ENCODE assay signal across 16 cellular contexts in the genomic region with DNA sequence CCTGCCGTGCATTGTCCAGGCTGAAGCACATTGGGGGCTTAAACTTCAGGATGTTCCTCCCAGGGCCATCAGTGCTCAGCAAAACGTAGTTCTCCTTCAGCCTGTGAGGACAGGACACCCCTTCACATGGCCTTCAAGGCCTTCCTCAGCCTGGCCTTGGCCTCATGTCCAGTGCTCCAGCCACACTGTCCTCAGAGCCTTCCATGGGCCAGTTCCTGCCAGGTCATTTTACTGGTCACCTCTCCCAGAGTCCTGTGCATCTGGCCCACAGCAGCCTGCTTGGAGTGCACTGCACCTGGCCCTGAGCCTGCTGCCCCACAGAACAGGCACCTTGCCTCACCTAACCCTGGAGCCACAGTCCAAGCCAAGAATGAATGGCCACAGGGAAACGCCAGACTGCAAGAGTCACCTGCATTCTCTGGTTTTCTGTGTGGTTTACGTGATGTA. TPM values are rescaled to one million over a fixed set of nuclear protein-coding genes. Genes with fewer than 3 reads are reported as not detected.
DNase-seq lines count a peak whose midpoint lies in the region; ATAC-seq, FAIRE-seq and TF ChIP-seq lines count a peak whose summit lies in the region.
"Had no signal": no experiment of that assay in that cellular context is flagged by ENCODE, and none has a peak within 500 bp of the region (broad histone marks: within the 10 kb centered on the region; RNA-seq: fewer than 3 reads in every experiment).

No MANE protein-coding gene starts in this region.

- no peak overlapping the region for H3K4me2 ChIP-seq in OCI-LY7 (ENCODE audit: low read length)
- no peak overlapping the region for H3K4me2 ChIP-seq in H1 (ENCODE audit: insufficient read depth in 1 of 2, low read depth in 2 of 2, low read length in 2 of 2)

- H2BK20ac ChIP-seq in H1 (ENCODE audit: low read length) = no peak overlapping the region

- TF ChIP-seq RAD21 in H1 (IDR thresholded peaks at IDR 0.05 in 1 of 2, conservative IDR thresholded peaks at IDR 0.05 in 1 of 2; ENCODE audit: low read depth in 2 of 2, low read length in 2 of 2) = no peak

- no peak overlapping the region for H4K5ac ChIP-seq in H1 (ENCODE audit: insufficient read length, low read depth, low read length)

- peaks cover 32% of the 10 kb centered on the region for H3K4me1 ChIP-seq in OCI-LY7 (ENCODE audit: insufficient read depth, low read length, poor library complexity, severe bottlenecking)
- peaks cover 0 to 5% (median 1%) of the 10 kb centered on the region in 4 experiments; a peak in 2 of 7 replicates for H3K4me1 ChIP-seq in H1 (replicated peaks in 1 of 4; ENCODE audit: control insufficient read depth in 3 of 4, insufficient read depth in 4 of 4, low read length in 3 of 4)
- H3K4me1 ChIP-seq in skeletal muscle tissue (ENCODE audit: control insufficient read depth in 3 of 3, insufficient read depth in 3 of 3, low read length in 3 of 3) = peaks cover 17 to 26% (median 17%) of the 10 kb centered on the region in 3 donors
- H3K4me1 ChIP-seq: sigmoid colon had no signal

- no peak; a peak in 2 of 3 replicates for TF ChIP-seq POLR2A in H1 (IDR thresholded peaks at IDR 0.05; ENCODE audit: control extremely low read depth in 1 of 2, low read depth in 2 of 2, low read length in 2 of 2)

- no peak overlapping the region for H3K23ac ChIP-seq in H1 (ENCODE audit: insufficient read length)

- H2BK12ac ChIP-seq in H1 (ENCODE audit: low read depth, low read length) = no peak overlapping the region

- H2BK15ac ChIP-seq in H1 (ENCODE audit: low read length) = no peak overlapping the region

- peak; percentile 68 for DNase-seq in activated CD8-positive, alpha-beta memory T cell treated with anti-CD3 and anti-CD28 coated beads for 24 hours
- DNase-seq in activated CD8-positive, alpha-beta memory T cell treated with anti-CD3 and anti-CD28 coated beads, Interleukin-2, amount 50 U/mL, for 4 hours = no peak
- no peak for DNase-seq in OCI-LY7 (ENCODE audit: low spot score)
- no peak for DNase-seq in H1 (ENCODE audit: low read depth in 1 of 2, low spot score in 2 of 2)
- DNase-seq in HTR-8/SVneo (ENCODE audit: insufficient read length, low spot score) = no peak
- DNase-seq in DMS79 (lab: John Stamatoyannopoulos, UW) = no peak
- DNase-seq: activated CD4-positive, CD25-positive, alpha-beta regulatory T cell; DMS79 treated with DMSO at 0.1 percent for 48 hours; MM.1S; SIG-M5; sigmoid colon; tibial artery had no signal

- no peak overlapping the region for H3K18ac ChIP-seq in H1 (ENCODE audit: extremely low read depth, low read length)

- no peak overlapping the region for H4K91ac ChIP-seq in H1 (replicated peaks; ENCODE audit: insufficient read length, low read length)

- H4K20me1 ChIP-seq in OCI-LY7 (ENCODE audit: insufficient read depth, low read length) (peaks cover 27% of the 10 kb centered on the region), H1 (replicated peaks in 1 of 2; ENCODE audit: control insufficient read depth in 1 of 2, insufficient read depth in 2 of 2, low read length in 2 of 2) (peaks cover 34 to 39% of the 10 kb centered on the region in 2 experiments)

- H3K9ac ChIP-seq in H1 (replicated peaks in 1 of 4; ENCODE audit: extremely low read depth in 1 of 4, low read depth in 3 of 4, low read length in 3 of 4) (no peak overlapping the region), skeletal muscle tissue (ENCODE audit: low read depth in 1 of 3, low read length in 3 of 3) (peak overlapping the region in 2 of 3 donors; percentile 38 to 40)

- H3K27ac ChIP-seq in OCI-LY7 (ENCODE audit: low read depth, low read length, poor library complexity, severe bottlenecking) (peak overlapping the region; percentile 7), H1 (ENCODE audit: low read depth, low read length) (no peak overlapping the region), skeletal muscle tissue (ENCODE audit: low read depth, low read length) (no peak overlapping the region)
- H3K27ac ChIP-seq: sigmoid colon, tibial artery had no signal

- intact Hi-C loops in OCI-LY7 (cut with micrococcal nuclease; ENCODE audit: unreplicated experiment) = no loop called here

- no peaks in the 10 kb centered on the region for H3K23me2 ChIP-seq in H1 (ENCODE audit: low read depth, low read length)

- BruUV-seq in OCI-LY7 (replicated peaks; lab: Mats Ljungman, UMichigan) = no TSS peak

- H2AFZ ChIP-seq in OCI-LY7 (ENCODE audit: low read length) (no peak overlapping the region), H1 (ENCODE audit: low read length) (no peak overlapping the region)

- H3K79me1 ChIP-seq in H1 (ENCODE audit: low read depth, low read length) = peaks cover 7% of the 10 kb centered on the region

- H3K27me3 ChIP-seq in H1 (replicated peaks in 1 of 4; ENCODE audit: control insufficient read depth in 3 of 4, extremely low read depth in 1 of 4, insufficient read depth in 3 of 4, low read length in 3 of 4) (no peaks in the 10 kb centered on the region), skeletal muscle tissue (ENCODE audit: control insufficient read depth in 3 of 3, insufficient read depth in 3 of 3, low read length in 3 of 3) (no peaks in the 10 kb centered on the region)
- H3K27me3 ChIP-seq: sigmoid colon, tibial artery had no signal

- POLR2A ChIA-PET in OCI-LY7 (lab: Charles Lee) = interaction anchor here (1.2 kb wide), 1 partner anchor 9 kb away, joined by 3 read pairs; the partner anchor contains the start of gene HNRNPAB
- POLR2A ChIA-PET in H1 (lab: Charles Lee; ENCODE audit: partially characterized antibody) = interaction anchor here (0.8 to 31.3 kb wide), 12 partner anchors 6 to 274 kb away, joined by 3 to 985 read pairs (median 6); partner anchors contain the start of genes GMCL2, HNRNPAB, NHP2 and PHYKPL

- TF ChIP-seq CTCF in OCI-LY7 (conservative IDR thresholded peaks at IDR 0.05; ENCODE audit: low read length) = no peak
- no peak for TF ChIP-seq CTCF in H1 (IDR thresholded peaks at IDR 0.05; ENCODE audit: control extremely low read depth in 1 of 3, insufficient read depth in 1 of 3, low read depth in 1 of 3, low read length in 3 of 3)

- no peak for FAIRE-seq in H1 (lab: Jason Lieb, UNC)
- FAIRE-seq in HTR-8/SVneo (lab: Jason Lieb, UNC) = no peak

- H3K9me3 ChIP-seq in OCI-LY7 (ENCODE audit: low read length) (no peaks in the 10 kb centered on the region), H1 (ENCODE audit: insufficient read depth in 2 of 2, low read depth in 1 of 2, low read length in 1 of 2) (no peaks in the 10 kb centered on the region), skeletal muscle tissue (ENCODE audit: control insufficient read depth in 3 of 3, low read length in 3 of 3) (no peaks in the 10 kb centered on the region)
- H3K9me3 ChIP-seq: sigmoid colon, tibial artery had no signal

- no peak overlapping the region for H3K56ac ChIP-seq in H1 (replicated peaks; ENCODE audit: insufficient read length, low read depth, low read length)

- no peak for ATAC-seq in GM19455 (IDR thresholded peaks at IDR 0.05; ENCODE audit: unreplicated experiment)

- no peaks in the 10 kb centered on the region for H3K9me2 ChIP-seq in OCI-LY7 (ENCODE audit: insufficient read depth, low read length)

- H2AK5ac ChIP-seq in H1 (ENCODE audit: low read depth, low read length) = no peak overlapping the region

- H4K8ac ChIP-seq in H1 (ENCODE audit: extremely low read depth, insufficient read depth, low read length) = no peak overlapping the region

- no peak overlapping the region for H2BK120ac ChIP-seq in H1 (replicated peaks; ENCODE audit: low read depth, low read length)

- no peak overlapping the region for H3K4ac ChIP-seq in H1 (replicated peaks; ENCODE audit: insufficient read length, low read depth, low read length)

- H3K36me3 ChIP-seq in OCI-LY7 (ENCODE audit: insufficient read depth, low read length) (peaks cover 97% of the 10 kb centered on the region), H1 (ENCODE audit: control insufficient read depth in 2 of 4, insufficient read depth in 4 of 4, low read length in 3 of 4) (peaks cover 38 to 92% (median 59%) of the 10 kb centered on the region in 4 experiments), skeletal muscle tissue (ENCODE audit: control insufficient read depth in 3 of 3, insufficient read depth in 3 of 3, low read length in 3 of 3) (peaks cover 74 to 89% (median 80%) of the 10 kb centered on the region in 3 donors)

- H3K4me3 ChIP-seq in OCI-LY7 (ENCODE audit: low read depth, low read length, poor library complexity, severe bottlenecking) (no peak overlapping the region), H1 (ENCODE audit: extremely low read depth in 1 of 4, insufficient read depth in 2 of 4, low read depth in 3 of 4, low read length in 4 of 4) (no peak overlapping the region), skeletal muscle tissue (ENCODE audit: low read length in 3 of 3) (peak overlapping the region in 1 of 3 donors; percentile 22)
- H3K4me3 ChIP-seq: sigmoid colon, tibial artery had no signal

- WGBS in H1 (ENCODE audit: extremely low coverage in 1 of 2, insufficient coverage in 1 of 2, insufficient read length in 1 of 2, insufficient replicate concordance in 2 of 2, low coverage in 1 of 2, low lambda C conversion rate in 2 of 2, missing lambda C conversion rate in 1 of 2), 2 experiments = 78% methylated on average over 4 of the region's 4 CpGs; no CpG with 5 or more reads in 1 of the 2 experiments

- TF ChIP-seq EP300 in H1 (IDR thresholded peaks at IDR 0.05; ENCODE audit: borderline replicate concordance in 1 of 2, low read depth in 2 of 2, low read length in 2 of 2) = no peak

- H2BK5ac ChIP-seq in H1 (ENCODE audit: low read depth, low read length) = no peak overlapping the region

- H3K79me2 ChIP-seq in OCI-LY7 (ENCODE audit: insufficient read depth, low read depth, low read length) = peaks cover 13% of the 10 kb centered on the region
- H3K79me2 ChIP-seq in H1 (ENCODE audit: control insufficient read depth in 1 of 2, insufficient read depth in 2 of 2, low read length in 2 of 2) = peaks cover 0 to 12% of the 10 kb centered on the region in 2 experiments; a peak in 2 of 4 replicates

- CTCF ChIA-PET in OCI-LY7 (lab: Charles Lee; ENCODE audit: unreplicated experiment) (no interaction called here), H1 (lab: Charles Lee; ENCODE audit: partially characterized antibody) (interaction anchor here (0.6 to 2.6 kb wide), 8 partner anchors 11 to 138 kb away, joined by 3 to 8 read pairs (median 5); partner anchors contain the start of gene PHYKPL)

- H3K14ac ChIP-seq in H1 (ENCODE audit: insufficient read length) = no peak overlapping the region

RNA-seq across cellular contexts. Expression of gene HNRNPAB, which starts 8.7 kb away (rescaled TPM):
- 146 and 184 TPM in 2 replicates for total RNA-seq in OCI-LY7 (2014; rRNA removed; shearing (Covaris generic))
- 326 and 350 TPM in 2 replicates for total RNA-seq in OCI-LY7 (2022)
- total RNA-seq in H1 (2021; fragmentation: NEBNext Ultra II Directional; extraction: Animal tissue kit (Norgen Biotek cat#: 25700)) = 556 and 563 TPM in 2 replicates
- polyA plus RNA-seq in H1 (2011; rRNA removed) = 350 and 373 TPM in 2 replicates
- polyA plus RNA-seq in H1 (2011; cell fraction: cytosol; rRNA removed) = 393 TPM
- polyA plus RNA-seq in H1 (2011; cell fraction: nucleus; rRNA removed) = 141 TPM
- polyA plus RNA-seq in H1 (2012, experiment 1 of 2) = 386 to 417 TPM (median 389 TPM) in 4 replicates
- 229 TPM for polyA plus RNA-seq in H1 (2012, experiment 2 of 2)
- 302 TPM for polyA plus RNA-seq in H1 (2013, experiment 1 of 2)
- 299 TPM for polyA plus RNA-seq in H1 (2013, experiment 2 of 2)
- polyA minus RNA-seq in H1 (2011; rRNA and poly(A)+ RNA removed) = 74.5 and 90.5 TPM in 2 replicates
- 107 TPM for polyA minus RNA-seq in H1 (2011; cell fraction: cytosol; rRNA and poly(A)+ RNA removed)
- polyA minus RNA-seq in H1 (2011; cell fraction: nucleus; rRNA and poly(A)+ RNA removed) = 87.5 TPM
- 44.4 TPM for total RNA-seq in skeletal muscle tissue

RNA-seq across cellular contexts. Expression of gene PHYKPL, which starts 19.6 kb away (rescaled TPM):
- 69.7 and 86.3 TPM in 2 replicates for total RNA-seq in OCI-LY7 (2014; rRNA removed; shearing (Covaris generic))
- 139 and 146 TPM in 2 replicates for total RNA-seq in OCI-LY7 (2022)
- 29.5 and 32.1 TPM in 2 replicates for total RNA-seq in H1 (2021; fragmentation: NEBNext Ultra II Directional; extraction: Animal tissue kit (Norgen Biotek cat#: 25700))
- polyA plus RNA-seq in H1 (2011; rRNA removed) = 25.1 and 33.4 TPM in 2 replicates
- 35.7 TPM for polyA plus RNA-seq in H1 (2011; cell fraction: cytosol; rRNA removed)
- polyA plus RNA-seq in H1 (2011; cell fraction: nucleus; rRNA removed) = 106 TPM
- polyA plus RNA-seq in H1 (2012, experiment 1 of 2) = 22.0 to 26.7 TPM (median 22.5 TPM) in 4 replicates
- polyA plus RNA-seq in H1 (2012, experiment 2 of 2) = 9.1 TPM
- polyA plus RNA-seq in H1 (2013, experiment 1 of 2) = 10.9 TPM
- 7.7 TPM for polyA plus RNA-seq in H1 (2013, experiment 2 of 2)
- 44.1 and 62.2 TPM in 2 replicates for polyA minus RNA-seq in H1 (2011; rRNA and poly(A)+ RNA removed)
- 25.1 TPM for polyA minus RNA-seq in H1 (2011; cell fraction: cytosol; rRNA and poly(A)+ RNA removed)
- polyA minus RNA-seq in H1 (2011; cell fraction: nucleus; rRNA and poly(A)+ RNA removed) = 91.2 TPM
- 38.1 TPM for total RNA-seq in skeletal muscle tissue

RNA-seq across cellular contexts. Expression of gene GMCL2, which starts 25.9 kb away (rescaled TPM):
- not detected in 2 replicates for total RNA-seq in OCI-LY7 (2014; rRNA removed; shearing (Covaris generic))
- not detected in 2 replicates for total RNA-seq in OCI-LY7 (2022)
- 0.13 TPM in 1 of 2 replicates, not detected in the other for total RNA-seq in H1 (2021; fragmentation: NEBNext Ultra II Directional; extraction: Animal tissue kit (Norgen Biotek cat#: 25700))
- polyA plus RNA-seq in H1 (2011; rRNA removed) = not detected in 2 replicates
- not detected for polyA plus RNA-seq in H1 (2011; cell fraction: cytosol; rRNA removed)
- polyA plus RNA-seq in H1 (2011; cell fraction: nucleus; rRNA removed) = 0.06 TPM
- polyA plus RNA-seq in H1 (2012, experiment 1 of 2) = not detected in 4 replicates
- polyA plus RNA-seq in H1 (2012, experiment 2 of 2) = not detected
- not detected for polyA plus RNA-seq in H1 (2013, experiment 1 of 2)
- not detected for polyA plus RNA-seq in H1 (2013, experiment 2 of 2)
- polyA minus RNA-seq in H1 (2011; rRNA and poly(A)+ RNA removed) = not detected in 2 replicates
- polyA minus RNA-seq in H1 (2011; cell fraction: cytosol; rRNA and poly(A)+ RNA removed) = not detected
- polyA minus RNA-seq in H1 (2011; cell fraction: nucleus; rRNA and poly(A)+ RNA removed) = not detected
- total RNA-seq in skeletal muscle tissue = not detected
- total RNA-seq: mucosa of gallbladder, NCI-H460, sigmoid colon had no signal

RNA-seq across cellular contexts. Expression of gene NHP2, which starts 59.3 kb away (rescaled TPM):
- total RNA-seq in OCI-LY7 (2014; rRNA removed; shearing (Covaris generic)) = 309 and 344 TPM in 2 replicates
- 183 and 216 TPM in 2 replicates for total RNA-seq in OCI-LY7 (2022)
- total RNA-seq in H1 (2021; fragmentation: NEBNext Ultra II Directional; extraction: Animal tissue kit (Norgen Biotek cat#: 25700)) = 263 and 281 TPM in 2 replicates
- polyA plus RNA-seq in H1 (2011; rRNA removed) = 241 and 344 TPM in 2 replicates
- 302 TPM for polyA plus RNA-seq in H1 (2011; cell fraction: cytosol; rRNA removed)
- 166 TPM for polyA plus RNA-seq in H1 (2011; cell fraction: nucleus; rRNA removed)
- polyA plus RNA-seq in H1 (2012, experiment 1 of 2) = 273 to 334 TPM (median 320 TPM) in 4 replicates
- polyA plus RNA-seq in H1 (2012, experiment 2 of 2) = 440 TPM
- polyA plus RNA-seq in H1 (2013, experiment 1 of 2) = 244 TPM
- polyA plus RNA-seq in H1 (2013, experiment 2 of 2) = 251 TPM
- polyA minus RNA-seq in H1 (2011; rRNA and poly(A)+ RNA removed) = 58.6 and 61.0 TPM in 2 replicates
- 117 TPM for polyA minus RNA-seq in H1 (2011; cell fraction: cytosol; rRNA and poly(A)+ RNA removed)
- polyA minus RNA-seq in H1 (2011; cell fraction: nucleus; rRNA and poly(A)+ RNA removed) = 80.9 TPM
- 77.8 TPM for total RNA-seq in skeletal muscle tissue

Comparison
In these comparisons a context has a peak if more than half of its experiments do, and no peak if none do; other contexts are left out.
1. H3K9ac ChIP-seq: peak in skeletal muscle tissue (2 of 3); none in H1 (0 of 4).